Comparison of ENCODE assay signal across 2 cellular contexts in genomic region chr6:15870354-15871043, GRCh38.
TF ChIP-seq lines count a peak whose summit lies in the region.

No MANE protein-coding gene starts in this region.

TF ChIP-seq in SK-N-SH treated with all-trans-retinoic acid at 6 μM for 48 hours, 23 proteins besides CTCF, POLR2A, EP300 and RAD21:
- no peak for TF ChIP-seq CREB5 (CRISPR knock-in tag; IDR thresholded peaks at IDR 0.05; ENCODE audit: low read depth)
- no peak for TF ChIP-seq ZC3H10 (CRISPR knock-in tag; IDR thresholded peaks at IDR 0.05)
- TF ChIP-seq ZNF70 (CRISPR knock-in tag; IDR thresholded peaks at IDR 0.05): no peak
- no peak for TF ChIP-seq ESRRG (CRISPR knock-in tag; IDR thresholded peaks at IDR 0.05)
TF ChIP-seq in SK-N-SH treated with all-trans-retinoic acid at 6 μM for 48 hours: peak in this region for 0.

TF ChIP-seq in K562, 482 proteins besides CTCF, POLR2A, EP300 and RAD21 (continued from another document):
- no peak for TF ChIP-seq ARID4B (CRISPR knock-in tag; IDR thresholded peaks at IDR 0.05)
- TF ChIP-seq NBN (IDR thresholded peaks at IDR 0.05; ENCODE audit: low read depth): no peak
- no peak for TF ChIP-seq ZNF589 (CRISPR knock-in tag; IDR thresholded peaks at IDR 0.05; ENCODE audit: low read depth)
- TF ChIP-seq ZNF316 (IDR thresholded peaks at IDR 0.05): no peak
- no peak for TF ChIP-seq CEBPG (CRISPR knock-in tag; IDR thresholded peaks at IDR 0.05)
- peak; percentile 67 to 89 for TF ChIP-seq CEBPG (tag; conservative IDR thresholded peaks at IDR 0.05 in 1 of 2, IDR thresholded peaks at IDR 0.05 in 1 of 2)
- peak; percentile 85 for TF ChIP-seq CEBPB (tag; IDR thresholded peaks at IDR 0.05)
- no peak for TF ChIP-seq HMGXB4 (CRISPR knock-in tag; IDR thresholded peaks at IDR 0.05)
- no peak for TF ChIP-seq MAFG (tag; conservative IDR thresholded peaks at IDR 0.05)
- TF ChIP-seq CBFA2T2 (conservative IDR thresholded peaks at IDR 0.05): no peak
- no peak for TF ChIP-seq KDM2B (CRISPR knock-in tag; IDR thresholded peaks at IDR 0.05)
- TF ChIP-seq ZFP91 (CRISPR knock-in tag; IDR thresholded peaks at IDR 0.05): no peak
TF ChIP-seq in K562: peak in this region for 2.
